24 cellular contexts compared by ENCODE assay signal in genomic region chr2:235200216-235200615, GRCh38.
DNase-seq lines count a peak whose midpoint lies in the region; ATAC-seq and TF ChIP-seq lines count a peak whose summit lies in the region.
"Had no signal": no experiment of that assay in that cellular context is flagged by ENCODE, and none has a peak within 500 bp of the region (broad histone marks: within the 10 kb centered on the region; RNA-seq: fewer than 3 reads in every experiment).

No MANE protein-coding gene starts in this region.

- H3K27me3 ChIP-seq in neural progenitor cell = peaks cover 3% of the 10 kb centered on the region
- no peaks in the 10 kb centered on the region for H3K27me3 ChIP-seq in thyroid gland
- H3K27me3 ChIP-seq: BE2C, BLaER1 had no signal

- intact Hi-C loops in thyroid gland (cut with DNase I) = no loop called here

- H3K36me3 Mint-ChIP-seq in neural progenitor cell = no peaks in the 10 kb centered on the region
- H3K36me3 Mint-ChIP-seq: CD14-positive monocyte; CD4-positive, alpha-beta memory T cell; CD4-positive, CD25-positive, alpha-beta regulatory T cell; CD8-positive, alpha-beta memory T cell had no signal

- no peak for TF ChIP-seq POLR2A in thyroid gland (IDR thresholded peaks at IDR 0.05)

- no peak overlapping the region for H2AFZ ChIP-seq in neural progenitor cell (replicated peaks)

- H3K9ac ChIP-seq in neural progenitor cell = no peak overlapping the region
- H3K9ac ChIP-seq: BLaER1 had no signal

- H4K20me1 ChIP-seq in neural progenitor cell (ENCODE audit: low read depth) = no peaks in the 10 kb centered on the region
- H4K20me1 ChIP-seq: BLaER1 had no signal

- no peak overlapping the region for H3K27ac ChIP-seq in neural progenitor cell
- no peak overlapping the region for H3K27ac ChIP-seq in thyroid gland
- H3K27ac ChIP-seq: BLaER1 had no signal

- H3K4me1 ChIP-seq in neural progenitor cell = no peaks in the 10 kb centered on the region
- no peaks in the 10 kb centered on the region for H3K4me1 ChIP-seq in thyroid gland
- H3K4me1 ChIP-seq: BE2C, BLaER1 had no signal

- no peak for ATAC-seq in GM19328 (IDR thresholded peaks at IDR 0.05; ENCODE audit: unreplicated experiment)

- H3K79me2 ChIP-seq in neural progenitor cell (ENCODE audit: low read depth) = no peaks in the 10 kb centered on the region

- no peaks in the 10 kb centered on the region for H3K9me3 Mint-ChIP-seq in neural progenitor cell
- H3K9me3 Mint-ChIP-seq: CD8-positive, alpha-beta memory T cell had no signal

- H3K4me3 ChIP-seq in neural progenitor cell (no peak overlapping the region), thyroid gland (replicated peaks in 1 of 3) (no peak overlapping the region)
- H3K4me3 ChIP-seq: BLaER1 had no signal

- peaks cover 22% of the 10 kb centered on the region for H3K4me1 Mint-ChIP-seq in neural progenitor cell
- H3K4me1 Mint-ChIP-seq: CD14-positive monocyte; CD4-positive, alpha-beta memory T cell; CD4-positive, CD25-positive, alpha-beta regulatory T cell; CD8-positive, alpha-beta memory T cell had no signal

- H3K9me3 ChIP-seq in neural progenitor cell (ENCODE audit: low read depth) (no peaks in the 10 kb centered on the region), thyroid gland (no peaks in the 10 kb centered on the region)
- H3K9me3 ChIP-seq: BE2C had no signal

- TF ChIP-seq CTCF in neural progenitor cell (IDR thresholded peaks at IDR 0.05) (no peak), thyroid gland (IDR thresholded peaks at IDR 0.05) (no peak)

- H3K36me3 ChIP-seq in neural progenitor cell (no peaks in the 10 kb centered on the region), thyroid gland (no peaks in the 10 kb centered on the region)
- H3K36me3 ChIP-seq: BE2C, BLaER1 had no signal

- DNase-seq in ecto neural progenitor cell (ENCODE audit: low spot score) (peak; percentile 46), islet precursor cell (peak; percentile 48), neural progenitor cell (ENCODE audit: low spot score) (no peak), thyroid gland (no peak), activated gamma-delta T cell (lab: John Stamatoyannopoulos, UW) (no peak)
- no peak for DNase-seq in stimulated activated CD4-positive, alpha-beta T cell treated with anti-CD3 and anti-CD28 coated beads, Interleukin-4, amount 100 ng/mL, for 1 hour
- DNase-seq: 8988T; ACHN; BE2C; C1 segment of cervical spinal cord; CD4-positive, alpha-beta memory T cell; CD4-positive, CD25-positive, alpha-beta regulatory T cell; CD8-positive, alpha-beta memory T cell; COR-L47; DMS 273 treated with DMSO at 0.1 percent for 48 hours; DMS153; DMS53; DMS79; DND-41; EL; GF-D8 had no signal

- H3K27ac Mint-ChIP-seq in neural progenitor cell = peak overlapping the region; percentile 85
- H3K27ac Mint-ChIP-seq: CD14-positive monocyte; CD4-positive, alpha-beta memory T cell; CD4-positive, CD25-positive, alpha-beta regulatory T cell; CD8-positive, alpha-beta memory T cell had no signal

- no peak overlapping the region for H3K4me3 Mint-ChIP-seq in neural progenitor cell
- H3K4me3 Mint-ChIP-seq: CD14-positive monocyte; CD4-positive, alpha-beta memory T cell; CD4-positive, CD25-positive, alpha-beta regulatory T cell; CD8-positive, alpha-beta memory T cell had no signal

- 69 to 73% methylated on average over 2 of the region's 2 CpGs for WGBS in thyroid gland, 2 donors

- no peak overlapping the region for H3K4me2 ChIP-seq in neural progenitor cell
- H3K4me2 ChIP-seq: BLaER1 had no signal

- H3K27me3 Mint-ChIP-seq in neural progenitor cell (ENCODE audit: insufficient read depth, low read depth) = peaks cover 5% of the 10 kb centered on the region

- H3F3A ChIP-seq in neural progenitor cell (ENCODE audit: low read depth) = no peaks in the 10 kb centered on the region

Comparison
In these comparisons a context has a peak if more than half of its experiments do, and no peak if none do; other contexts are left out.
1. DNase-seq: peak in ecto neural progenitor cell (single experiment) and islet precursor cell (single experiment); none in neural progenitor cell (single experiment), thyroid gland (0 of 2), activated gamma-delta T cell (single experiment) and stimulated activated CD4-positive, alpha-beta T cell treated with anti-CD3 and anti-CD28 coated beads, Interleukin-4, amount 100 ng/mL, for 1 hour (single experiment).